In genomic region chr14:105503918-105504692, GRCh38 we compare ENCODE assay signal across 1 cellular context.
TF ChIP-seq lines count a peak whose summit lies in the region.

No MANE protein-coding gene starts in this region.

TF ChIP-seq in A549, 52 proteins besides CTCF, POLR2A, EP300 and RAD21 (continued from another document):
- TF ChIP-seq PBX3 (IDR thresholded peaks at IDR 0.05), result no peak
- no peak for TF ChIP-seq HES2 (IDR thresholded peaks at IDR 0.05)
- no peak for TF ChIP-seq ATOH8 (CRISPR knock-in tag; IDR thresholded peaks at IDR 0.05; ENCODE audit: low read depth)
- no peak for TF ChIP-seq SREBF2 (IDR thresholded peaks at IDR 0.05)
- no peak for TF ChIP-seq MYC (IDR thresholded peaks at IDR 0.05; ENCODE audit: borderline replicate concordance, low read length)
- TF ChIP-seq CBX8 (IDR thresholded peaks at IDR 0.05), result no peak
- no peak for TF ChIP-seq ZSCAN20 (CRISPR knock-in tag; IDR thresholded peaks at IDR 0.05)
- TF ChIP-seq HOXB5 (CRISPR knock-in tag; IDR thresholded peaks at IDR 0.05), result no peak
- TF ChIP-seq TFCP2L1 (CRISPR knock-in tag; IDR thresholded peaks at IDR 0.05), result peak; percentile 17; the same call in 1 of the 2 replicates
- no peak for TF ChIP-seq RARB (CRISPR knock-in tag; IDR thresholded peaks at IDR 0.05)
- TF ChIP-seq RNF2 (IDR thresholded peaks at IDR 0.05; ENCODE audit: borderline replicate concordance, low read depth), result no peak
